In the genomic region with DNA sequence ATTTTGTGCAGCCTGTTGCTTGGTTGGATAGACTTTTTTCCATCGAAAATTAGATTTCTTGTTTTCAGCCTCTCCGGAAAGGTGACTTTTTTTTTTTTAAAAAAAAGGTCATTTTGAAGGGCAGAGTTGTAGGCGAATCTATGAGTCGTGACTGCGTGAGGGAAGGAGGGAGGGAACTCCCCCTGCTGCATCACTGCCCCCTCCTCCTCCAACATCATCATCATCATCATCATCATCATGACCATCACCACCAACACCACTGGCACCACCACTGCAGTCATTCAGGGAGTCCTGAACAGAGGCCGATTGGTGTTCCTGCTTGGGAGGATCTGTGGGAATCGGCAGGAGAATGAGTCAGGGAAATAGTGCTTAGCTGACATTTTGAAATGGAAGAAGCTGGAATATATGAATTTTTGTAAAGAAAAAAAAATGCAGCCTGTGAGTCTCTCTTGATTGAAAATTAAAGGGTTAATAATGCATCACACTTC, we compare ENCODE assay signal across 9 cellular contexts. TPM values are rescaled to one million over a fixed set of nuclear protein-coding genes. Genes with fewer than 3 reads are reported as not detected.
DNase-seq lines count a peak whose midpoint lies in the region; ATAC-seq, FAIRE-seq and TF ChIP-seq lines count a peak whose summit lies in the region.
"Had no signal": no experiment of that assay in that cellular context is flagged by ENCODE, and none has a peak within 500 bp of the region (broad histone marks: within the 10 kb centered on the region; RNA-seq: fewer than 3 reads in every experiment).

No MANE protein-coding gene starts in this region.

- H3K4me1 ChIP-seq in colonic mucosa (peaks cover 8% of the 10 kb centered on the region), mucosa of rectum (ENCODE audit: control insufficient read depth in 2 of 2, insufficient read depth in 2 of 2, low read length in 2 of 2) (peaks cover 46 to 61% of the 10 kb centered on the region in 2 donors)

- TF ChIP-seq CTCF in colonic mucosa (IDR thresholded peaks at IDR 0.05) = no peak

- H3K27me3 ChIP-seq in colonic mucosa = no peaks in the 10 kb centered on the region
- H3K27me3 ChIP-seq in mucosa of rectum (ENCODE audit: control insufficient read depth in 2 of 2, insufficient read depth in 2 of 2, low read length in 2 of 2) = no peaks in the 10 kb centered on the region

- FAIRE-seq in urothelium cell line (lab: Jason Lieb, UNC) = no peak
- no peak for FAIRE-seq in GM12892 (lab: Jason Lieb, UNC)

- H3K36me3 ChIP-seq in colonic mucosa (no peaks in the 10 kb centered on the region), mucosa of rectum (ENCODE audit: control insufficient read depth in 2 of 2, insufficient read depth in 2 of 2, low read length in 2 of 2) (peaks cover 16% of the 10 kb centered on the region in 2 donors)

- TF ChIP-seq POLR2A in GM12892 (IDR thresholded peaks at IDR 0.05; ENCODE audit: low read depth, low read length) = no peak

- in situ Hi-C loops in Caki2 (cut with HindIII; ENCODE audit: low pct_unique_long_range_greater_than_20kb, low sequenced_read_pairs) = no loop called here

- no peak for ATAC-seq in HG02885 (IDR thresholded peaks at IDR 0.05; ENCODE audit: poor library complexity, unreplicated experiment)

- H3K4me3 ChIP-seq in colonic mucosa (peak overlapping the region; percentile 82), mucosa of rectum (ENCODE audit: low read length in 2 of 2) (peak overlapping the region; percentile 85 to 92)

- peak; percentile 64 for DNase-seq in Caki2 (ENCODE audit: low read depth)
- peak; percentile 47 to 48 for DNase-seq in NCI-H526 (lab: John Stamatoyannopoulos, UW)
- DNase-seq in colonic mucosa = peak; percentile 38
- DNase-seq in urothelium cell line (ENCODE audit: low spot score) = peak; percentile 47
- no peak for DNase-seq in GM12892 (ENCODE audit: insufficient read length)
- DNase-seq in HUDEP-2 (lab: John Stamatoyannopoulos, UW; ENCODE audit: unreplicated experiment in 76 of 76) = no peak

- peak overlapping the region; percentile 92 for H3K27ac ChIP-seq in colonic mucosa
- peak overlapping the region; percentile 85 to 92 for H3K27ac ChIP-seq in mucosa of rectum (ENCODE audit: low read depth in 2 of 2, low read length in 2 of 2)
- H3K27ac ChIP-seq: SK-N-MC had no signal

- intact Hi-C loops in colonic mucosa (cut with DNase I) = no loop called here

- H3K9me3 ChIP-seq in colonic mucosa = no peaks in the 10 kb centered on the region
- no peaks in the 10 kb centered on the region for H3K9me3 ChIP-seq in mucosa of rectum (ENCODE audit: control insufficient read depth in 2 of 2, low read length in 2 of 2)

- H3K9ac ChIP-seq in colonic mucosa (ENCODE audit: low read depth in 2 of 2, low read length in 2 of 2) (peak overlapping the region; percentile 99 to 100), mucosa of rectum (ENCODE audit: low read depth in 1 of 2, low read length in 2 of 2) (peak overlapping the region; percentile 83 to 94)

RNA-seq across cellular contexts. Expression of a gene that starts 1.2 kb away (rescaled TPM):
- total RNA-seq in Caki2 (2014; rRNA removed; shearing (Covaris generic); ENCODE audit: low replicate concordance) = 115 and 153 TPM in 2 replicates
- total RNA-seq in colonic mucosa = 100 to 1,000 TPM; 378 to 678 TPM
- polyA plus RNA-seq in GM12892 (2012; ENCODE audit: missing spikeins) = 27.3 TPM

Comparison
In these comparisons a context has a peak if more than half of its experiments do, and no peak if none do; other contexts are left out.
1. DNase-seq: peak in Caki2 (single experiment), NCI-H526 (2 of 2), colonic mucosa (single experiment) and urothelium cell line (single experiment); none in GM12892 (single experiment) and HUDEP-2 (0 of 76).